Comparison of ENCODE assay signal across 13 cellular contexts in genomic region chr18:11309172-11309571, GRCh38.
DNase-seq lines count a peak whose midpoint lies in the region; ATAC-seq and TF ChIP-seq lines count a peak whose summit lies in the region.
"Had no signal": no experiment of that assay in that cellular context is flagged by ENCODE, and none has a peak within 500 bp of the region (broad histone marks: within the 10 kb centered on the region; RNA-seq: fewer than 3 reads in every experiment).

No MANE protein-coding gene starts in this region.

- peaks cover 0 to 3% (median 0%) of the 10 kb centered on the region in 3 experiments for H3K27me3 ChIP-seq in neuronal stem cell (ENCODE audit: control insufficient read depth in 3 of 3, insufficient read depth in 3 of 3, low read depth in 1 of 3, low read length in 3 of 3)

- DNase-seq in DMS53 (lab: John Stamatoyannopoulos, UW), result peak; percentile 38
- DNase-seq in DMS53 treated with DMSO at 0.1 percent for 48 hours (lab: John Stamatoyannopoulos, UW; ENCODE audit: unreplicated experiment), result no peak
- peak; percentile 3 to 4 for DNase-seq in Kasumi-1 (lab: John Stamatoyannopoulos, UW)
- peak; percentile 64 for DNase-seq in amniotic epithelial cell (ENCODE audit: low read depth)
- DNase-seq in neuronal stem cell (ENCODE audit: low spot score), result no peak
- DNase-seq in CD14-positive monocyte (ENCODE audit: low spot score), result no peak
- DNase-seq in HK-2 (ENCODE audit: unreplicated experiment), result no peak
- DNase-seq: activated effector memory CD4-positive, alpha-beta T cell treated with anti-CD3 and anti-CD28 coated beads, Interleukin-2, amount 50 U/mL, for 16 hours; effector memory CD4-positive, alpha-beta T cell; NCI-H526; trophoblast cell had no signal

- no peak overlapping the region for H2BK120ac ChIP-seq in neuronal stem cell (ENCODE audit: low read depth, low read length)

- no peaks in the 10 kb centered on the region for H3K79me1 ChIP-seq in neuronal stem cell (ENCODE audit: low read depth, low read length)

- H3K27ac ChIP-seq in neuronal stem cell (replicated peaks; ENCODE audit: low read length), result no peak overlapping the region
- H3K27ac ChIP-seq: A549 had no signal

- WGBS in neuronal stem cell (ENCODE audit: extremely low coverage in 2 of 2, insufficient read length in 2 of 2, insufficient replicate concordance in 1 of 2), 2 donors, result no CpG with 5 or more reads among the region's 3 CpGs

- peaks cover 8% of the 10 kb centered on the region for H3K4me1 Mint-ChIP-seq in CD14-positive monocyte

- H3K4me2 ChIP-seq in neuronal stem cell (ENCODE audit: insufficient read depth, low read length, poor library complexity, severe bottlenecking), result no peak overlapping the region
- H3K4me2 ChIP-seq: A549 had no signal

- H3K14ac ChIP-seq in neuronal stem cell (ENCODE audit: low read length), result no peak overlapping the region

- H3K4me1 ChIP-seq in neuronal stem cell (ENCODE audit: control insufficient read depth in 2 of 2, insufficient read depth in 1 of 2, low read depth in 1 of 2, low read length in 2 of 2), result peaks cover 0 to 7% of the 10 kb centered on the region in 2 donors
- H3K4me1 ChIP-seq: A549 had no signal

- H2BK15ac ChIP-seq in neuronal stem cell (ENCODE audit: low read length), result no peak overlapping the region

- peaks cover 0 to 2% (median 0%) of the 10 kb centered on the region in 3 donors for H3K27me3 Mint-ChIP-seq in CD14-positive monocyte (ENCODE audit: low read depth in 3 of 3)

- ATAC-seq in HG03442 (IDR thresholded peaks at IDR 0.05; ENCODE audit: unreplicated experiment), result no peak

- H3K4me3 ChIP-seq in neuronal stem cell (ENCODE audit: low read length in 2 of 2), result no peak overlapping the region
- H3K4me3 ChIP-seq: A549 had no signal

- no peak overlapping the region for H2BK5ac ChIP-seq in neuronal stem cell (ENCODE audit: low read length)

- no peak overlapping the region for H2AK5ac ChIP-seq in neuronal stem cell (ENCODE audit: low read depth, low read length)

- no peak overlapping the region for H4K91ac ChIP-seq in neuronal stem cell (ENCODE audit: low read depth, low read length, poor library complexity)

- H4K8ac ChIP-seq in neuronal stem cell (ENCODE audit: low read depth, low read length), result no peak overlapping the region

- H3K4ac ChIP-seq in neuronal stem cell (ENCODE audit: low read length), result no peak overlapping the region

- peaks cover 0 to 2% (median 0%) of the 10 kb centered on the region in 7 donors for H3K9me3 Mint-ChIP-seq in CD14-positive monocyte

- H3K27ac Mint-ChIP-seq in CD14-positive monocyte, result no peak overlapping the region

- no peak overlapping the region for H3K18ac ChIP-seq in neuronal stem cell (ENCODE audit: low read length)

- TF ChIP-seq CTCF in CD14-positive monocyte (IDR thresholded peaks at IDR 0.05), result no peak

- no peaks in the 10 kb centered on the region for H3K36me3 Mint-ChIP-seq in CD14-positive monocyte

- no peak overlapping the region for H3K9ac ChIP-seq in neuronal stem cell (ENCODE audit: low read depth, low read length, poor library complexity)

- no peaks in the 10 kb centered on the region for H3K9me3 ChIP-seq in neuronal stem cell (replicated peaks in 1 of 2; ENCODE audit: control insufficient read depth in 2 of 2, insufficient read depth in 1 of 2, low read depth in 1 of 2, low read length in 2 of 2)
- H3K9me3 ChIP-seq: A549 had no signal

- no peak overlapping the region for H3K23ac ChIP-seq in neuronal stem cell (ENCODE audit: low read depth, low read length, poor library complexity)

- intact Hi-C loops in CD14-positive monocyte (cut with micrococcal nuclease), result no loop called here

- no peak overlapping the region for H2BK12ac ChIP-seq in neuronal stem cell (ENCODE audit: low read length)

- no peaks in the 10 kb centered on the region for H3K36me3 ChIP-seq in neuronal stem cell (replicated peaks in 1 of 2; ENCODE audit: control insufficient read depth in 2 of 2, insufficient read depth in 2 of 2, low read length in 2 of 2)

- no peak overlapping the region for H3K4me3 Mint-ChIP-seq in CD14-positive monocyte

- peak overlapping the region; percentile 34 for H2AFZ ChIP-seq in neuronal stem cell (ENCODE audit: low read length)

Comparison
In these comparisons a context has a peak if more than half of its experiments do, and no peak if none do; other contexts are left out.
1. DNase-seq: peak in DMS53 (single experiment), Kasumi-1 (2 of 2) and amniotic epithelial cell (single experiment); none in DMS53 treated with DMSO at 0.1 percent for 48 hours (single experiment), neuronal stem cell (single experiment), CD14-positive monocyte (single experiment) and HK-2 (single experiment).